1 cellular context compared by ENCODE assay signal in the genomic region with DNA sequence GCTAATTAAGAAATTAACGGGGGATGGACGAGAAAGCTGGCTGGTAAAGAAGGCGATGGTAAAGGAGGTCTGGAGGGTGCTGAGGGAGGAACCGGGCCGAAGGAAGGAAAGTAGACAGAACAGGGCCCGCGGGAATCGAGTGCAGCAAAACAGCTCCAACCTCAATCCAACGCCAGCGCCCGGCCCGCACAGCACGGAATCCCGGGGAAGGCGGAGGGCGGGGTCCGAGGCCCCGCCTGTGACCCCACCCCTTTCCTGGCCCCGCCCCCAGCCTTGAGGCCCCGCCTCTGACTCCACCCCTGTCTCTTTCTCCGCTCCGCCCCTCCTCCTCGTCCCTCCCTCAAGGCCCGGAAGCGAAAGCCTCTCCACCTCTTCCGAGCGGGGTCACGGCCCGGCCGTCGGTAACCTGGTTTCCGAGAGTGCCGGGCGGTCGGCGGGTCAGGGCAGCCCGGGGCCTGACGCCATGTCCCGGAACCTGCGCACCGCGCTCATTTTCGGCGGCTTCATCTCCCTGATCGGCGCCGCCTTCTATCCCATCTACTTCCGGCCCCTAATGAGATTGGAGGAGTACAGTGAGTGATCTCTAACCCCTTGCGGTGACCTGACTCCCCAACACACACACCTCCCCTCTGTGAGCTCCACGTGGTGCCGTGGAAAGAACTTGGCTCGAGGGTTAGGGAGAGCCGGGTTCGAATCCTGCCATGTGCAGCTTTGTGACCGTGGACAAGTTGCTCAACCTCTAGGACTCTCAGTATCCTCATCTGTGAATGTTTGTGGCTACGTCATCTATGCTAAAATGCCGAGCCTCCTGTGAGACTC.
A peak's percentile ranks its signal among the peaks of the same experiment; 100 is the strongest.
TF ChIP-seq lines count a peak whose summit lies in the region.

A gene (plus strand): TSS at position 370 of the 819 bp plus-strand sequence. CDS start 94 bp downstream, at position 464.

TF ChIP-seq in K562, 482 proteins besides CTCF, POLR2A, EP300 and RAD21 (continued from another document and continues in another):
- TF ChIP-seq, protein P1, sequence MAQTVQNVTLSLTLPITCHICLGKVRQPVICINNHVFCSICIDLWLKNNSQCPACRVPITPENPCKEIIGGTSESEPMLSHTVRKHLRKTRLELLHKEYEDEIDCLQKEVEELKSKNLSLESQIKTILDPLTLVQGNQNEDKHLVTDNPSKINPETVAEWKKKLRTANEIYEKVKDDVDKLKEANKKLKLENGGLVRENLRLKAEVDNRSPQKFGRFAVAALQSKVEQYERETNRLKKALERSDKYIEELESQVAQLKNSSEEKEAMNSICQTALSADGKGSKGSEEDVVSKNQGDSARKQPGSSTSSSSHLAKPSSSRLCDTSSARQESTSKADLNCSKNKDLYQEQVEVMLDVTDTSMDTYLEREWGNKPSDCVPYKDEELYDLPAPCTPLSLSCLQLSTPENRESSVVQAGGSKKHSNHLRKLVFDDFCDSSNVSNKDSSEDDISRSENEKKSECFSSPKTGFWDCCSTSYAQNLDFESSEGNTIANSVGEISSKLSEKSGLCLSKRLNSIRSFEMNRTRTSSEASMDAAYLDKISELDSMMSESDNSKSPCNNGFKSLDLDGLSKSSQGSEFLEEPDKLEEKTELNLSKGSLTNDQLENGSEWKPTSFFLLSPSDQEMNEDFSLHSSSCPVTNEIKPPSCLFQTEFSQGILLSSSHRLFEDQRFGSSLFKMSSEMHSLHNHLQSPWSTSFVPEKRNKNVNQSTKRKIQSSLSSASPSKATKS (CRISPR knock-in tag; IDR thresholded peaks at IDR 0.05): no peak
- TF ChIP-seq FIP1L1 (IDR thresholded peaks at IDR 0.05; ENCODE audit: low read depth, low read length, poor library complexity, severe bottlenecking) (no peak), NUFIP1 (IDR thresholded peaks at IDR 0.05; ENCODE audit: partially characterized antibody) (no peak), ZZZ3 (IDR thresholded peaks at IDR 0.05) (no peak), CBX2 (IDR thresholded peaks at IDR 0.05; ENCODE audit: insufficient read depth, low read length, poor library complexity, severe bottlenecking) (no peak), SMC3 (conservative IDR thresholded peaks at IDR 0.05; ENCODE audit: insufficient read depth, low read depth, low read length) (no peak), SOX6 (IDR thresholded peaks at IDR 0.05) (0 out of 2 replicates have a peak, but pooled peaks have one; percentile 50), FUS (optimal IDR thresholded peaks at IDR 0.05; ENCODE audit: low read depth, low read length) (no peak), ZNF586 (CRISPR knock-in tag; conservative IDR thresholded peaks at IDR 0.05) (no peak), TAF9B (IDR thresholded peaks at IDR 0.05; ENCODE audit: partially characterized antibody) (peak; percentile 40), KHSRP (IDR thresholded peaks at IDR 0.05) (no peak), DPF2 (IDR thresholded peaks at IDR 0.05) (peak; percentile 46), ZNF282 (CRISPR knock-in tag; IDR thresholded peaks at IDR 0.05) (no peak), ZNF174 (CRISPR knock-in tag; IDR thresholded peaks at IDR 0.05) (no peak), EHMT2 (IDR thresholded peaks at IDR 0.05) (peak; percentile 61; the same call in 1 of the 2 replicates), FOS (IDR thresholded peaks at IDR 0.05; ENCODE audit: extremely low read depth, insufficient read length) (no peak), ZNF41 (CRISPR knock-in tag; conservative IDR thresholded peaks at IDR 0.05) (no peak), DMBX1 (CRISPR knock-in tag; IDR thresholded peaks at IDR 0.05; ENCODE audit: borderline replicate concordance) (peak; percentile 15; the same call in 1 of the 2 replicates), JUND (IDR thresholded peaks at IDR 0.05; ENCODE audit: borderline replicate concordance, low read depth, low read length) (peak; percentile 34), JUND (tag; IDR thresholded peaks at IDR 0.05; ENCODE audit: borderline replicate concordance, low read depth, low read length) (peak; percentile 65; the same call in 2 of the 3 replicates)
- TF ChIP-seq, protein P2, sequence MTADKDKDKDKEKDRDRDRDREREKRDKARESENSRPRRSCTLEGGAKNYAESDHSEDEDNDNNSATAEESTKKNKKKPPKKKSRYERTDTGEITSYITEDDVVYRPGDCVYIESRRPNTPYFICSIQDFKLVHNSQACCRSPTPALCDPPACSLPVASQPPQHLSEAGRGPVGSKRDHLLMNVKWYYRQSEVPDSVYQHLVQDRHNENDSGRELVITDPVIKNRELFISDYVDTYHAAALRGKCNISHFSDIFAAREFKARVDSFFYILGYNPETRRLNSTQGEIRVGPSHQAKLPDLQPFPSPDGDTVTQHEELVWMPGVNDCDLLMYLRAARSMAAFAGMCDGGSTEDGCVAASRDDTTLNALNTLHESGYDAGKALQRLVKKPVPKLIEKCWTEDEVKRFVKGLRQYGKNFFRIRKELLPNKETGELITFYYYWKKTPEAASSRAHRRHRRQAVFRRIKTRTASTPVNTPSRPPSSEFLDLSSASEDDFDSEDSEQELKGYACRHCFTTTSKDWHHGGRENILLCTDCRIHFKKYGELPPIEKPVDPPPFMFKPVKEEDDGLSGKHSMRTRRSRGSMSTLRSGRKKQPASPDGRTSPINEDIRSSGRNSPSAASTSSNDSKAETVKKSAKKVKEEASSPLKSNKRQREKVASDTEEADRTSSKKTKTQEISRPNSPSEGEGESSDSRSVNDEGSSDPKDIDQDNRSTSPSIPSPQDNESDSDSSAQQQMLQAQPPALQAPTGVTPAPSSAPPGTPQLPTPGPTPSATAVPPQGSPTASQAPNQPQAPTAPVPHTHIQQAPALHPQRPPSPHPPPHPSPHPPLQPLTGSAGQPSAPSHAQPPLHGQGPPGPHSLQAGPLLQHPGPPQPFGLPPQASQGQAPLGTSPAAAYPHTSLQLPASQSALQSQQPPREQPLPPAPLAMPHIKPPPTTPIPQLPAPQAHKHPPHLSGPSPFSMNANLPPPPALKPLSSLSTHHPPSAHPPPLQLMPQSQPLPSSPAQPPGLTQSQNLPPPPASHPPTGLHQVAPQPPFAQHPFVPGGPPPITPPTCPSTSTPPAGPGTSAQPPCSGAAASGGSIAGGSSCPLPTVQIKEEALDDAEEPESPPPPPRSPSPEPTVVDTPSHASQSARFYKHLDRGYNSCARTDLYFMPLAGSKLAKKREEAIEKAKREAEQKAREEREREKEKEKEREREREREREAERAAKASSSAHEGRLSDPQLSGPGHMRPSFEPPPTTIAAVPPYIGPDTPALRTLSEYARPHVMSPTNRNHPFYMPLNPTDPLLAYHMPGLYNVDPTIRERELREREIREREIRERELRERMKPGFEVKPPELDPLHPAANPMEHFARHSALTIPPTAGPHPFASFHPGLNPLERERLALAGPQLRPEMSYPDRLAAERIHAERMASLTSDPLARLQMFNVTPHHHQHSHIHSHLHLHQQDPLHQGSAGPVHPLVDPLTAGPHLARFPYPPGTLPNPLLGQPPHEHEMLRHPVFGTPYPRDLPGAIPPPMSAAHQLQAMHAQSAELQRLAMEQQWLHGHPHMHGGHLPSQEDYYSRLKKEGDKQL (CRISPR knock-in tag; IDR thresholded peaks at IDR 0.05; ENCODE audit: borderline replicate concordance): no peak
- TF ChIP-seq, protein P3, sequence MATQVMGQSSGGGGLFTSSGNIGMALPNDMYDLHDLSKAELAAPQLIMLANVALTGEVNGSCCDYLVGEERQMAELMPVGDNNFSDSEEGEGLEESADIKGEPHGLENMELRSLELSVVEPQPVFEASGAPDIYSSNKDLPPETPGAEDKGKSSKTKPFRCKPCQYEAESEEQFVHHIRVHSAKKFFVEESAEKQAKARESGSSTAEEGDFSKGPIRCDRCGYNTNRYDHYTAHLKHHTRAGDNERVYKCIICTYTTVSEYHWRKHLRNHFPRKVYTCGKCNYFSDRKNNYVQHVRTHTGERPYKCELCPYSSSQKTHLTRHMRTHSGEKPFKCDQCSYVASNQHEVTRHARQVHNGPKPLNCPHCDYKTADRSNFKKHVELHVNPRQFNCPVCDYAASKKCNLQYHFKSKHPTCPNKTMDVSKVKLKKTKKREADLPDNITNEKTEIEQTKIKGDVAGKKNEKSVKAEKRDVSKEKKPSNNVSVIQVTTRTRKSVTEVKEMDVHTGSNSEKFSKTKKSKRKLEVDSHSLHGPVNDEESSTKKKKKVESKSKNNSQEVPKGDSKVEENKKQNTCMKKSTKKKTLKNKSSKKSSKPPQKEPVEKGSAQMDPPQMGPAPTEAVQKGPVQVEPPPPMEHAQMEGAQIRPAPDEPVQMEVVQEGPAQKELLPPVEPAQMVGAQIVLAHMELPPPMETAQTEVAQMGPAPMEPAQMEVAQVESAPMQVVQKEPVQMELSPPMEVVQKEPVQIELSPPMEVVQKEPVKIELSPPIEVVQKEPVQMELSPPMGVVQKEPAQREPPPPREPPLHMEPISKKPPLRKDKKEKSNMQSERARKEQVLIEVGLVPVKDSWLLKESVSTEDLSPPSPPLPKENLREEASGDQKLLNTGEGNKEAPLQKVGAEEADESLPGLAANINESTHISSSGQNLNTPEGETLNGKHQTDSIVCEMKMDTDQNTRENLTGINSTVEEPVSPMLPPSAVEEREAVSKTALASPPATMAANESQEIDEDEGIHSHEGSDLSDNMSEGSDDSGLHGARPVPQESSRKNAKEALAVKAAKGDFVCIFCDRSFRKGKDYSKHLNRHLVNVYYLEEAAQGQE (CRISPR knock-in tag; IDR thresholded peaks at IDR 0.05; ENCODE audit: low read depth): no peak
- TF ChIP-seq, protein P4, sequence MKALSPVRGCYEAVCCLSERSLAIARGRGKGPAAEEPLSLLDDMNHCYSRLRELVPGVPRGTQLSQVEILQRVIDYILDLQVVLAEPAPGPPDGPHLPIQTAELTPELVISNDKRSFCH (CRISPR knock-in tag; IDR thresholded peaks at IDR 0.05): no peak
- TF ChIP-seq, protein P4 (tag; IDR thresholded peaks at IDR 0.05): peak; percentile 82; the same call in 1 of the 2 replicates
- TF ChIP-seq, protein P5, sequence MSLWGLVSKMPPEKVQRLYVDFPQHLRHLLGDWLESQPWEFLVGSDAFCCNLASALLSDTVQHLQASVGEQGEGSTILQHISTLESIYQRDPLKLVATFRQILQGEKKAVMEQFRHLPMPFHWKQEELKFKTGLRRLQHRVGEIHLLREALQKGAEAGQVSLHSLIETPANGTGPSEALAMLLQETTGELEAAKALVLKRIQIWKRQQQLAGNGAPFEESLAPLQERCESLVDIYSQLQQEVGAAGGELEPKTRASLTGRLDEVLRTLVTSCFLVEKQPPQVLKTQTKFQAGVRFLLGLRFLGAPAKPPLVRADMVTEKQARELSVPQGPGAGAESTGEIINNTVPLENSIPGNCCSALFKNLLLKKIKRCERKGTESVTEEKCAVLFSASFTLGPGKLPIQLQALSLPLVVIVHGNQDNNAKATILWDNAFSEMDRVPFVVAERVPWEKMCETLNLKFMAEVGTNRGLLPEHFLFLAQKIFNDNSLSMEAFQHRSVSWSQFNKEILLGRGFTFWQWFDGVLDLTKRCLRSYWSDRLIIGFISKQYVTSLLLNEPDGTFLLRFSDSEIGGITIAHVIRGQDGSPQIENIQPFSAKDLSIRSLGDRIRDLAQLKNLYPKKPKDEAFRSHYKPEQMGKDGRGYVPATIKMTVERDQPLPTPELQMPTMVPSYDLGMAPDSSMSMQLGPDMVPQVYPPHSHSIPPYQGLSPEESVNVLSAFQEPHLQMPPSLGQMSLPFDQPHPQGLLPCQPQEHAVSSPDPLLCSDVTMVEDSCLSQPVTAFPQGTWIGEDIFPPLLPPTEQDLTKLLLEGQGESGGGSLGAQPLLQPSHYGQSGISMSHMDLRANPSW (CRISPR knock-in tag; IDR thresholded peaks at IDR 0.05): no peak
- TF ChIP-seq, protein P6, sequence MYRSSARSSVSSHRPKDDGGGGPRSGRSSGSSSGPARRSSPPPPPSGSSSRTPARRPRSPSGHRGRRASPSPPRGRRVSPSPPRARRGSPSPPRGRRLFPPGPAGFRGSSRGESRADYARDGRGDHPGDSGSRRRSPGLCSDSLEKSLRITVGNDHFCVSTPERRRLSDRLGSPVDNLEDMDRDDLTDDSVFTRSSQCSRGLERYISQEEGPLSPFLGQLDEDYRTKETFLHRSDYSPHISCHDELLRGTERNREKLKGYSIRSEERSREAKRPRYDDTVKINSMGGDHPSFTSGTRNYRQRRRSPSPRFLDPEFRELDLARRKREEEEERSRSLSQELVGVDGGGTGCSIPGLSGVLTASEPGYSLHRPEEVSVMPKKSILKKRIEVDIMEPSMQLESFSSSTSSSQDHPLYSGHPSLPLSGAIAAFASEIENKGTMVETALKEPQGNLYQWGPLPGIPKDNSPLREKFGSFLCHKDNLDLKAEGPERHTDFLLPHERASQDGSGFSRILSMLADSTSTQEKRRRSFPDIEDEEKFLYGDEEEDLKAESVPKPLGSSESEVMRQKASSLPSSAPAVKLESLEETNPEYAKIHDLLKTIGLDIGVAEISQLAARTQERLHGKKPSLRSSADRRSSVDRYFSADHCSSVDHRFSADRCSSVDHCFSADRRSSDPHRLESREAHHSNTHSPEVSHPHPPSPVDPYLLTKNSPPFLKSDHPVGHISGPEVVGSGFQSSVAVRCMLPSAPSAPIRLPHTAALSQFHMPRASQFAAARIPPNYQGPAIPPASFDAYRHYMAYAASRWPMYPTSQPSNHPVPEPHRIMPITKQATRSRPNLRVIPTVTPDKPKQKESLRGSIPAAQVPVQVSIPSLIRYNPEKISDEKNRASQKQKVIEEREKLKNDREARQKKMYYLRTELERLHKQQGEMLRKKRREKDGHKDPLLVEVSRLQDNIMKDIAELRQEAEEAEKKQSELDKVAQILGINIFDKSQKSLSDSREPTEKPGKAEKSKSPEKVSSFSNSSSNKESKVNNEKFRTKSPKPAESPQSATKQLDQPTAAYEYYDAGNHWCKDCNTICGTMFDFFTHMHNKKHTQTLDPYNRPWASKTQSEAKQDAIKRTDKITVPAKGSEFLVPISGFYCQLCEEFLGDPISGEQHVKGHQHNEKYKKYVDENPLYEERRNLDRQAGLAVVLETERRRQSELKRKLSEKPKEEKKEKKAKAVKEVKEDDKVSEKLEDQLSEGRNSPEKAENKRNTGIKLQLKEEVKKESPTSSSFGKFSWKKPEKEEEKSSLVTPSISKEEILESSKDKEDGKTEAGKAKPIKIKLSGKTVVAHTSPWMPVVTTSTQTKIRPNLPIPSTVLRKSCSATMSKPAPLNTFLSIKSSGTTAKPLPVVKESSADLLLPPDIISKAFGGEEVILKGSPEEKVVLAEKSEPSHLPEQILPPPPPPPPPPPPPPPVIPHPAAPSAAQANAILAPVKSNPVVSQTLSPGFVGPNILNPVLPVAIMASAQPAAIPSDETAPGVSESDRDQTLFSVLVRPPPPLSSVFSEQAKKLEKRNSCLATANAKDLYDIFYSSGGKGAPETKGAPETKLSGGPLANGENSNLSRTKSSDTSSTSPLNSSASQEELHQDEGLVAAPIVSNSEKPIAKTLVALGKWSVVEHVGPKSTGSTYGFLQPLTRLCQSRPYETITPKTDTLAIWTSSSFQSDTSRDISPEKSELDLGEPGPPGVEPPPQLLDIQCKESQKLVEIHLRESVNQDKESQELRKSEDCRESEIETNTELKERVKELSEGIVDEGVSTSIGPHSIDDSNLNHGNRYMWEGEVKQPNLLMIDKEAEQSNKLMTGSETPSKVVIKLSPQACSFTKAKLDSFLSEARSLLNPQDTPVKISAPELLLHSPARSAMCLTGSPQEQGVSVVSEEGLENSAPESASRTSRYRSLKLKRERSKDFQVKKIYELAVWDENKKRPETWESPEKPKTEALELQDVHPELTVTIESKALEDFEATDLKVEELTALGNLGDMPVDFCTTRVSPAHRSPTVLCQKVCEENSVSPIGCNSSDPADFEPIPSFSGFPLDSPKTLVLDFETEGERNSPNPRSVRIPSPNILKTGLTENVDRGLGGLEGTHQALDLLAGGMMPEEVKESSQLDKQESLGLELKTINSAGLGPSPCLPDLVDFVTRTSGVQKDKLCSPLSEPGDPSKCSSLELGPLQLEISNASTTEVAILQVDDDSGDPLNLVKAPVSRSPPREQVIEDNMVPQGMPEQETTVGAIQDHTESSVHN (IDR thresholded peaks at IDR 0.05; ENCODE audit: borderline replicate concordance in 1 of 2, low read depth in 1 of 2): no peak
